ENCODE assay signal across 8 cellular contexts in the genomic region with DNA sequence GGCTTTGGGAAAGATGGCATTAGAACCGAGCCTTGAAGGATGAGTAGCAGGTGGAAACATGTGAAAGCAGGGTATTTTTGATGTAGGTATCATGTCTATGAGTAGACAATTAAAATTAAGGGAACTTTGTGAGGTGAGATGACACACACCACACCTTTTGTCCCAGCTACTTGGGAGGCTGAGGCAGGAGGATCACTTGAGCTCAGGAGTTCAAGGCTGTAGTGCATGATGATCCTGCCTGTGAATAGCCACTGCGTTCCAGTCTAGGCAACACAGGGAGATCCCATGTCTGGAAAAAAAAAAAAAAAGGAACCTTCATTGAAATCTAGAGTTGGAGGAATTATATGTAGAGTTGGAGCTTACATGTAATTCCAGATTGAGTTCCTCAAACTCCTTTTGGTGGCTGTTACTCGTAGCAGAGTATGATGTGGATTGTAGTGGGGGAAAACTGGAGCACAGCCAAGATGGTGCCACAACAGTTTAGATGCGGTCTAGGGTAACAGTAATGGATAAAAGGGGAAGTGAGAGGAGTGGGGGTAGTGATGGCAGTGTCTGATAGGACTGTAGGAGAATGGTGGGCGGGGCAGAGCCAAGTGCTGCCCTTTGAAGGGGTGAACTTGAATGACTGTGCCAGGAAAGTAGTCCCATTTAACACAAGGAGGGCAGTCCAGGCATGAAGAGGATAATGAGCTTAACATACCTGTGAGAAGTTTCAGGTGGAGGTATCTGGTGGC. TPM values are rescaled to one million over a fixed set of nuclear protein-coding genes. Genes with fewer than 3 reads are reported as not detected.
DNase-seq lines count a peak whose midpoint lies in the region; ATAC-seq, FAIRE-seq and TF ChIP-seq lines count a peak whose summit lies in the region.

No MANE protein-coding gene starts in this region.

- TF ChIP-seq EP300 in GM12878 (IDR thresholded peaks at IDR 0.05; ENCODE audit: borderline replicate concordance in 1 of 2, control insufficient read depth in 1 of 2, low read depth in 2 of 2, low read length in 2 of 2): peak; percentile 22 to 34; a peak in 2 of 4 replicates

- DNase-seq in Daoy (ENCODE audit: low read depth) (peak; percentile 28), GM12878 (ENCODE audit: low read depth, low spot score) (peak; percentile 71), globus pallidus (ENCODE audit: low spot score) (no peak), AG08396 (ENCODE audit: low spot score) (no peak), ascending aorta (ENCODE audit: low spot score in 2 of 2) (no peak)
- no peak for DNase-seq in activated naive CD4-positive, alpha-beta T cell treated with anti-CD3 and anti-CD28 coated beads, Interleukin-2, amount 50 U/mL, for 16 hours

- H3K9ac ChIP-seq in GM12878 (ENCODE audit: control insufficient read depth, insufficient read depth, low read length): no peak overlapping the region

- H3K27me3 ChIP-seq in GM12878 (replicated peaks in 1 of 2; ENCODE audit: control insufficient read depth in 2 of 2, insufficient read depth in 2 of 2, low read length in 1 of 2) (no peaks in the 10 kb centered on the region), ascending aorta (no peaks in the 10 kb centered on the region)

- H2AFZ ChIP-seq in GM12878 (ENCODE audit: control insufficient read depth, low read depth, low read length): no peak overlapping the region

- POLR2A ChIA-PET in GM12878 (lab: Charles Lee): interaction anchor here (1.0 to 1.4 kb wide), 3 partner anchors 14 to 16 kb away, joined by 3 to 5 read pairs (median 3); no protein-coding TSS in a partner anchor

- TF ChIP-seq POLR2A in GM12878 (IDR thresholded peaks at IDR 0.05; ENCODE audit: low read depth, low read length): no peak

- H3K4me1 ChIP-seq in GM12878 (ENCODE audit: control insufficient read depth, insufficient read depth, low read length): peaks cover 32% of the 10 kb centered on the region
- peaks cover 0 to 9% of the 10 kb centered on the region in 2 donors for H3K4me1 ChIP-seq in ascending aorta

- CTCF ChIA-PET in GM12878 (lab: Yijun Ruan, JAX): interaction anchor here (0.6 kb wide), 3 partner anchors 12 to 92 kb away, joined by 3 to 4 read pairs (median 4); partner anchors contain the start of gene AK4

- intact Hi-C loops in GM12878 (cut with micrococcal nuclease; ENCODE audit: unreplicated experiment): no loop called here
- intact Hi-C loops in ascending aorta (cut with DNase I): no loop called here

- WGBS in GM12878 (ENCODE audit: insufficient coverage, insufficient replicate concordance, low lambda C conversion rate, missing lambda C conversion rate): 58% methylated on average over 5 of the region's 5 CpGs

- SMC1A ChIA-PET in GM12878 (lab: Charles Lee; ENCODE audit: uncharacterized antibody, unreplicated experiment): interaction anchor here (0.6 to 1.2 kb wide), 5 partner anchors 9 to 53 kb away, joined by 3 to 5 read pairs (median 3); no protein-coding TSS in a partner anchor

- FAIRE-seq in GM12878 (lab: Jason Lieb, UNC): no peak

- H4K20me1 ChIP-seq in GM12878 (ENCODE audit: control insufficient read depth, insufficient read depth): peaks cover 3% of the 10 kb centered on the region; the same call in 1 of the 2 replicates

- no peaks in the 10 kb centered on the region; the same call in 2 of the 3 replicates for H3K9me3 ChIP-seq in GM12878 (replicated peaks; ENCODE audit: control insufficient read depth, insufficient read depth, low read length)
- no peaks in the 10 kb centered on the region for H3K9me3 ChIP-seq in ascending aorta

- no peak overlapping the region; the same call in 1 of the 2 replicates for H3K27ac ChIP-seq in GM12878 (ENCODE audit: control insufficient read depth, insufficient read depth)
- H3K27ac ChIP-seq in ascending aorta: no peak overlapping the region

- H3K4me3 ChIP-seq in GM12878 (no peak overlapping the region), ascending aorta (no peak overlapping the region)

- H3K79me2 ChIP-seq in GM12878 (ENCODE audit: control insufficient read depth, insufficient read depth, low read length): peaks cover 79% of the 10 kb centered on the region

- BruUV-seq in GM12878 (replicated peaks; lab: Mats Ljungman, UMichigan): no TSS peak

- no peak for TF ChIP-seq RAD21 in GM12878 (IDR thresholded peaks at IDR 0.05; ENCODE audit: insufficient read depth, low read depth, low read length)

- TF ChIP-seq CTCF in GM12878 (IDR thresholded peaks at IDR 0.05 in 2 of 3, conservative IDR thresholded peaks at IDR 0.05 in 1 of 3; ENCODE audit: control insufficient read depth in 2 of 3, extremely low read depth in 1 of 3, insufficient read depth in 1 of 3, low read depth in 3 of 3, low read length in 3 of 3): no peak
- TF ChIP-seq CTCF in ascending aorta (IDR thresholded peaks at IDR 0.05): no peak

- peak overlapping the region; percentile 47 for H3K4me2 ChIP-seq in GM12878 (ENCODE audit: control insufficient read depth, insufficient read depth)

- peaks cover 0 to 6% of the 10 kb centered on the region in 2 experiments; a peak in 1 of 4 replicates for H3K36me3 ChIP-seq in GM12878 (ENCODE audit: control insufficient read depth in 2 of 2, insufficient read depth in 2 of 2, low read length in 1 of 2)
- H3K36me3 ChIP-seq in ascending aorta: no peaks in the 10 kb centered on the region

- in situ Hi-C loops in GM12878 (cut with MboI): no loop called here

- ATAC-seq in GM21390 (IDR thresholded peaks at IDR 0.05; ENCODE audit: unreplicated experiment): peak; percentile 76
- ATAC-seq in HG03460 (IDR thresholded peaks at IDR 0.05; ENCODE audit: unreplicated experiment): peak; percentile 94
- peak; percentile 89 for ATAC-seq in GM12878

- RAD21 ChIA-PET in GM12878 (lab: Charles Lee; ENCODE audit: unreplicated experiment): no interaction called here

TF ChIP-seq in GM12878, 131 proteins besides CTCF, POLR2A, EP300 and RAD21 (continues in another document):
- TF ChIP-seq STAT1 (conservative IDR thresholded peaks at IDR 0.05) (no peak), RUNX3 (IDR thresholded peaks at IDR 0.05; ENCODE audit: low read length) (peak; percentile 92), CREB1 (IDR thresholded peaks at IDR 0.05; ENCODE audit: low read depth) (no peak), BHLHE40 (IDR thresholded peaks at IDR 0.05; ENCODE audit: borderline replicate concordance in 1 of 2, low read depth in 2 of 2, low read length in 1 of 2) (peak; percentile 42 to 49; a peak in 2 of 4 replicates), CREM (IDR thresholded peaks at IDR 0.05; ENCODE audit: low read depth) (peak; percentile 12; the same call in 1 of the 2 replicates)
- TF ChIP-seq, protein P1, sequence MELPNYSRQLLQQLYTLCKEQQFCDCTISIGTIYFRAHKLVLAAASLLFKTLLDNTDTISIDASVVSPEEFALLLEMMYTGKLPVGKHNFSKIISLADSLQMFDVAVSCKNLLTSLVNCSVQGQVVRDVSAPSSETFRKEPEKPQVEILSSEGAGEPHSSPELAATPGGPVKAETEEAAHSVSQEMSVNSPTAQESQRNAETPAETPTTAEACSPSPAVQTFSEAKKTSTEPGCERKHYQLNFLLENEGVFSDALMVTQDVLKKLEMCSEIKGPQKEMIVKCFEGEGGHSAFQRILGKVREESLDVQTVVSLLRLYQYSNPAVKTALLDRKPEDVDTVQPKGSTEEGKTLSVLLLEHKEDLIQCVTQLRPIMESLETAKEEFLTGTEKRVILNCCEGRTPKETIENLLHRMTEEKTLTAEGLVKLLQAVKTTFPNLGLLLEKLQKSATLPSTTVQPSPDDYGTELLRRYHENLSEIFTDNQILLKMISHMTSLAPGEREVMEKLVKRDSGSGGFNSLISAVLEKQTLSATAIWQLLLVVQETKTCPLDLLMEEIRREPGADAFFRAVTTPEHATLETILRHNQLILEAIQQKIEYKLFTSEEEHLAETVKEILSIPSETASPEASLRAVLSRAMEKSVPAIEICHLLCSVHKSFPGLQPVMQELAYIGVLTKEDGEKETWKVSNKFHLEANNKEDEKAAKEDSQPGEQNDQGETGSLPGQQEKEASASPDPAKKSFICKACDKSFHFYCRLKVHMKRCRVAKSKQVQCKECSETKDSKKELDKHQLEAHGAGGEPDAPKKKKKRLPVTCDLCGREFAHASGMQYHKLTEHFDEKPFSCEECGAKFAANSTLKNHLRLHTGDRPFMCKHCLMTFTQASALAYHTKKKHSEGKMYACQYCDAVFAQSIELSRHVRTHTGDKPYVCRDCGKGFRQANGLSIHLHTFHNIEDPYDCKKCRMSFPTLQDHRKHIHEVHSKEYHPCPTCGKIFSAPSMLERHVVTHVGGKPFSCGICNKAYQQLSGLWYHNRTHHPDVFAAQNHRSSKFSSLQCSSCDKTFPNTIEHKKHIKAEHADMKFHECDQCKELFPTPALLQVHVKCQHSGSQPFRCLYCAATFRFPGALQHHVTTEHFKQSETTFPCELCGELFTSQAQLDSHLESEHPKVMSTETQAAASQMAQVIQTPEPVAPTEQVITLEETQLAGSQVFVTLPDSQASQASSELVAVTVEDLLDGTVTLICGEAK (IDR thresholded peaks at IDR 0.05; ENCODE audit: borderline replicate concordance): no peak

RNA-seq across cellular contexts. Expression of gene AK4, which starts 17.4 kb away (rescaled TPM):
- total RNA-seq in Daoy (2014; rRNA removed; shearing (Covaris generic)): 7.1 and 12.1 TPM in 2 replicates
- total RNA-seq in GM12878 (2013; cell fraction: nucleolus; rRNA removed): 60.1 and 61.7 TPM in 2 replicates
- total RNA-seq in GM12878 (2014; rRNA removed): 42.0 and 49.9 TPM in 2 replicates
- total RNA-seq in GM12878 (2014; rRNA removed; fragmentation: Illumina TruSeq; extraction: Trizol): 28.6 and 31.0 TPM in 2 replicates
- total RNA-seq in GM12878 (2021): 61.2 and 63.7 TPM in 2 replicates
- polyA plus RNA-seq in GM12878 (2011; ENCODE audit: low read depth): 86.9 TPM
- polyA plus RNA-seq in GM12878 (2011; rRNA removed): 161 and 172 TPM in 2 replicates
- polyA plus RNA-seq in GM12878 (2011; cell fraction: cytosol; rRNA removed): 88.7 and 144 TPM in 2 replicates
- polyA plus RNA-seq in GM12878 (2011; cell fraction: nucleus; rRNA removed): 35.3 and 61.7 TPM in 2 replicates
- 67.8 and 107 TPM in 2 replicates for polyA plus RNA-seq in GM12878 (2012)
- polyA plus RNA-seq in GM12878 (2014; fragmentation: Illumina TruSeq; extraction: Trizol): 51.5 and 64.0 TPM in 2 replicates
- 10 to 100 TPM; 23.9 to 26.9 TPM for polyA plus RNA-seq in GM12878 (2014; fragmentation: Nextera tagmentation; extraction: Ambion mirVana)
- polyA plus RNA-seq in GM12878 (2014; rRNA removed): 38.3 and 46.5 TPM in 2 replicates
- 10 to 100 TPM; 68.6 to 76.5 TPM for polyA plus RNA-seq in GM12878 (2016; fragmentation: Nextera tagmentation; extraction: Ambion mirVana)
- 114 and 122 TPM in 2 replicates for polyA minus RNA-seq in GM12878 (2011; rRNA and poly(A)+ RNA removed)
- polyA minus RNA-seq in GM12878 (2011; cell fraction: cytosol; rRNA and poly(A)+ RNA removed): 23.0 and 33.8 TPM in 2 replicates
- polyA minus RNA-seq in GM12878 (2011; cell fraction: nucleus; rRNA and poly(A)+ RNA removed): 23.1 and 24.6 TPM in 2 replicates
- total RNA-seq in ascending aorta: 29.5 TPM

Comparison
In these comparisons a context has a peak if more than half of its experiments do, and no peak if none do; other contexts are left out.
1. DNase-seq: peak in Daoy (single experiment) and GM12878 (single experiment); none in globus pallidus (single experiment), AG08396 (single experiment), activated naive CD4-positive, alpha-beta T cell treated with anti-CD3 and anti-CD28 coated beads, Interleukin-2, amount 50 U/mL, for 16 hours (single experiment) and ascending aorta (0 of 2).
2. Peak in every context shown above with its lines, with median percentiles within 50 percentile points of each other: ATAC-seq.